11 cellular contexts compared by ENCODE assay signal in genomic region chr10:71998119-71998839, GRCh38. TPM values are rescaled to one million over a fixed set of nuclear protein-coding genes. Genes with fewer than 3 reads are reported as not detected.
DNase-seq lines count a peak whose midpoint lies in the region; ATAC-seq and TF ChIP-seq lines count a peak whose summit lies in the region.
"Had no signal": no experiment of that assay in that cellular context is flagged by ENCODE, and none has a peak within 500 bp of the region (broad histone marks: within the 10 kb centered on the region; RNA-seq: fewer than 3 reads in every experiment).

No MANE protein-coding gene starts in this region.

- ATAC-seq in Right ventricle myocardium superior (ENCODE audit: poor library complexity) (peak; percentile 63), omental fat pad (ENCODE audit: low FRiP score) (peak; percentile 23), upper lobe of right lung (no peak), GM18907 (IDR thresholded peaks at IDR 0.05; ENCODE audit: unreplicated experiment) (no peak)

- H3K9me3 ChIP-seq in upper lobe of right lung: no peaks in the 10 kb centered on the region

- H3K4me1 ChIP-seq in upper lobe of right lung: peaks cover 37% of the 10 kb centered on the region

- DNase-seq in NCI-H2196 (lab: John Stamatoyannopoulos, UW; ENCODE audit: unreplicated experiment) (peak; percentile 28), NCI-H2196 treated with DMSO at 0.1 percent for 48 hours (lab: John Stamatoyannopoulos, UW; ENCODE audit: unreplicated experiment) (no peak), Right ventricle myocardium superior (peak; percentile 78), omental fat pad (ENCODE audit: low spot score) (no peak), upper lobe of right lung (no peak), NCI-H1417 (lab: John Stamatoyannopoulos, UW) (no peak), NCI-H524 treated with DMSO at 0.1 percent for 48 hours (lab: John Stamatoyannopoulos, UW) (no peak)
- DNase-seq: NCI-H510A had no signal

- H3K27me3 ChIP-seq in upper lobe of right lung: no peaks in the 10 kb centered on the region

- no peak overlapping the region for H3K4me3 ChIP-seq in upper lobe of right lung

- H3K36me3 ChIP-seq in upper lobe of right lung: no peaks in the 10 kb centered on the region

- intact Hi-C loops in Right ventricle myocardium superior (cut with DNase I) (no loop called here), upper lobe of right lung (cut with DNase I) (no loop called here)

- no peak for TF ChIP-seq CTCF in omental fat pad (IDR thresholded peaks at IDR 0.05)
- TF ChIP-seq CTCF in upper lobe of right lung (IDR thresholded peaks at IDR 0.05): no peak

- peak overlapping the region; percentile 77 for H3K27ac ChIP-seq in upper lobe of right lung
- H3K27ac ChIP-seq: 22Rv1 had no signal

RNA-seq across cellular contexts. Expression of gene CHST3, which starts 34.1 kb away (rescaled TPM):
- total RNA-seq in Right ventricle myocardium superior (15.4 TPM), omental fat pad (10 to 100 TPM; 27.9 to 54.2 (median 34.2) TPM), upper lobe of right lung (15.6 TPM)
- total RNA-seq: T-helper 1 cell treated with Interleukin-12 subunit alpha and Interleukin-12 subunit beta and Interleukin-4 antibody, amounts not matched to agents 30 ng/mL and 1 ng/mL, for 36 hours had no signal

Comparison
In these comparisons a context has a peak if more than half of its experiments do, and no peak if none do; other contexts are left out.
1. DNase-seq: peak in NCI-H2196 (single experiment) and Right ventricle myocardium superior (single experiment); none in NCI-H2196 treated with DMSO at 0.1 percent for 48 hours (single experiment), omental fat pad (single experiment), upper lobe of right lung (single experiment), NCI-H1417 (0 of 3) and NCI-H524 treated with DMSO at 0.1 percent for 48 hours (single experiment).
2. ATAC-seq: peak in Right ventricle myocardium superior (single experiment) and omental fat pad (single experiment); none in upper lobe of right lung (single experiment) and GM18907 (single experiment).